1 cellular context compared by ENCODE assay signal in the genomic region with DNA sequence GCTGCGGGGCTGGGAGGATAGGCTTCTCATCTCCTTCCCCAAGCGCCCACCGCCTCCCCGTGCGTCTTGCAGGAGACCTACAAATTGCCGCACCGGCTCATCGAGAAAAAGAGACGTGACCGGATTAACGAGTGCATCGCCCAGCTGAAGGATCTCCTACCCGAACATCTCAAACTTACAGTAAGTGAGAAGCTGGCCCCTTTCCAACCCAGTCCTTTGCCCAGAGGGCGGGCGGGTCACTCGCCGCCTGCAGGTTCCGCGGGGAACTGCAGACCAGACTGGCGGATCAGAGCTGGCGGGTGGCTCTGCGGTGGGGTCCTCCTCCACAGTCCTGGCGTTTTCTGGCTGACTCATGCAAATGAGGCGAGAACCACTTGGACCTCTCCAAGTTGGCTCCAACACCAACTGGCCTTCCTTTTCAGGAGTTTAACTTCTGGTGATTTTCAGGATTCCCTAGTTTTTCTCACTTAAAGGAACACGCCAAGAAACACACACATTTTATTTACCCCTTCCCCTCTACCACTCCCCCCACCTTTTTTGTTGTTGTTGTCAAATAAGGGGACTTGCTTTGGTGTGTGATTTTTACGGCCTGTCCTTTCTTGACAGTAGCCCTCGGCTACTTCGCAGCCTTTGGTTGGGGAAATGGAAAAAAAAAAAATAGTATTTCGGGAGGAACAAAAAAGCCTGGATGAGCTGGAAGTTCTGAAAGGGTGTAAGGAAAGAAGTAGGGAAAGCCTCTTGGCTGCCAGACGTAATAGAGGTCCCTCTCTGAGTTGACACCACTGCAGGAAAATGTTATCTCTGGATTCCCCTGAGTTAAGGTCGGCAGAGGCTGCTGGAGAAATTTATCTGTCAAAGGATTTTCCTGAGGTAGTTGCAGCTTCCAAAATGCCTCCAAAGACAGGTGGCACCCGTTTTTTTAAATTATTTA.
A peak's percentile ranks its signal among the peaks of the same experiment; 100 is the strongest.
TF ChIP-seq lines count a peak whose summit lies in the region.

No MANE protein-coding gene starts in this region.

TF ChIP-seq in HEK293, 187 proteins besides CTCF, POLR2A, EP300 and RAD21 (continued from another document and continues in another):
- TF ChIP-seq, protein P1, sequence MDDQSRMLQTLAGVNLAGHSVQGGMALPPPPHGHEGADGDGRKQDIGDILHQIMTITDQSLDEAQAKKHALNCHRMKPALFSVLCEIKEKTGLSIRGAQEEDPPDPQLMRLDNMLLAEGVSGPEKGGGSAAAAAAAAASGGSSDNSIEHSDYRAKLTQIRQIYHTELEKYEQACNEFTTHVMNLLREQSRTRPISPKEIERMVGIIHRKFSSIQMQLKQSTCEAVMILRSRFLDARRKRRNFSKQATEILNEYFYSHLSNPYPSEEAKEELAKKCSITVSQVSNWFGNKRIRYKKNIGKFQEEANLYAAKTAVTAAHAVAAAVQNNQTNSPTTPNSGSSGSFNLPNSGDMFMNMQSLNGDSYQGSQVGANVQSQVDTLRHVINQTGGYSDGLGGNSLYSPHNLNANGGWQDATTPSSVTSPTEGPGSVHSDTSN (CRISPR knock-in tag; IDR thresholded peaks at IDR 0.05), result 0 out of 2 replicates have a peak, but pooled peaks have one; percentile 34
- TF ChIP-seq, protein P2, sequence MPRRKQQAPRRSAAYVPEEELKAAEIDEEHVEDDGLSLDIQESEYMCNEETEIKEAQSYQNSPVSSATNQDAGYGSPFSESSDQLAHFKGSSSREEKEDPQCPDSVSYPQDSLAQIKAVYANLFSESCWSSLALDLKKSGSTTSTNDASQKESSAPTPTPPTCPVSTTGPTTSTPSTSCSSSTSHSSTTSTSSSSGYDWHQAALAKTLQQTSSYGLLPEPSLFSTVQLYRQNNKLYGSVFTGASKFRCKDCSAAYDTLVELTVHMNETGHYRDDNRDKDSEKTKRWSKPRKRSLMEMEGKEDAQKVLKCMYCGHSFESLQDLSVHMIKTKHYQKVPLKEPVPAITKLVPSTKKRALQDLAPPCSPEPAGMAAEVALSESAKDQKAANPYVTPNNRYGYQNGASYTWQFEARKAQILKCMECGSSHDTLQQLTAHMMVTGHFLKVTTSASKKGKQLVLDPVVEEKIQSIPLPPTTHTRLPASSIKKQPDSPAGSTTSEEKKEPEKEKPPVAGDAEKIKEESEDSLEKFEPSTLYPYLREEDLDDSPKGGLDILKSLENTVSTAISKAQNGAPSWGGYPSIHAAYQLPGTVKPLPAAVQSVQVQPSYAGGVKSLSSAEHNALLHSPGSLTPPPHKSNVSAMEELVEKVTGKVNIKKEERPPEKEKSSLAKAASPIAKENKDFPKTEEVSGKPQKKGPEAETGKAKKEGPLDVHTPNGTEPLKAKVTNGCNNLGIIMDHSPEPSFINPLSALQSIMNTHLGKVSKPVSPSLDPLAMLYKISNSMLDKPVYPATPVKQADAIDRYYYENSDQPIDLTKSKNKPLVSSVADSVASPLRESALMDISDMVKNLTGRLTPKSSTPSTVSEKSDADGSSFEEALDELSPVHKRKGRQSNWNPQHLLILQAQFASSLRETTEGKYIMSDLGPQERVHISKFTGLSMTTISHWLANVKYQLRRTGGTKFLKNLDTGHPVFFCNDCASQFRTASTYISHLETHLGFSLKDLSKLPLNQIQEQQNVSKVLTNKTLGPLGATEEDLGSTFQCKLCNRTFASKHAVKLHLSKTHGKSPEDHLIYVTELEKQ (tag by site-specific recombination; IDR thresholded peaks at IDR 0.05; ENCODE audit: borderline replicate concordance), result peak; percentile 23; the same call in 1 of the 2 replicates
- TF ChIP-seq ZSCAN4 (tag by site-specific recombination; IDR thresholded peaks at IDR 0.05), result peak; percentile 28
- peak; percentile 77; the same call in 1 of the 2 replicates for TF ChIP-seq TRIM28 (IDR thresholded peaks at IDR 0.05; ENCODE audit: borderline replicate concordance, low read length)
- TF ChIP-seq ZFHX2 (tag by site-specific recombination; conservative IDR thresholded peaks at IDR 0.05), result peak; percentile 45; the same call in 1 of the 2 replicates
- TF ChIP-seq KLF17 (tag by site-specific recombination; IDR thresholded peaks at IDR 0.05), result 0 out of 2 replicates have a peak, but pooled peaks have one; percentile 39
- 0 out of 2 replicates have a peak, but pooled peaks have one; percentile 24 for TF ChIP-seq ZSCAN23 (tag by site-specific recombination; IDR thresholded peaks at IDR 0.05)
- no peak for TF ChIP-seq ZNF37A (tag by site-specific recombination; IDR thresholded peaks at IDR 0.05)
- peak; percentile 50 for TF ChIP-seq SP3 (tag by site-specific recombination; IDR thresholded peaks at IDR 0.05)
- TF ChIP-seq ZBTB21 (tag by site-specific recombination; IDR thresholded peaks at IDR 0.05), result peak; percentile 11; the same call in 1 of the 2 replicates
- TF ChIP-seq ZFP69B (tag by site-specific recombination; IDR thresholded peaks at IDR 0.05), result peak; percentile 92
- peak; percentile 48; the same call in 1 of the 2 replicates for TF ChIP-seq KLF16 (tag by site-specific recombination; IDR thresholded peaks at IDR 0.05)
- TF ChIP-seq ZNF692 (tag by site-specific recombination; IDR thresholded peaks at IDR 0.05), result peak; percentile 96
- TF ChIP-seq ZNF580 (tag by site-specific recombination; IDR thresholded peaks at IDR 0.05), result peak; percentile 24
- TF ChIP-seq, protein P3, sequence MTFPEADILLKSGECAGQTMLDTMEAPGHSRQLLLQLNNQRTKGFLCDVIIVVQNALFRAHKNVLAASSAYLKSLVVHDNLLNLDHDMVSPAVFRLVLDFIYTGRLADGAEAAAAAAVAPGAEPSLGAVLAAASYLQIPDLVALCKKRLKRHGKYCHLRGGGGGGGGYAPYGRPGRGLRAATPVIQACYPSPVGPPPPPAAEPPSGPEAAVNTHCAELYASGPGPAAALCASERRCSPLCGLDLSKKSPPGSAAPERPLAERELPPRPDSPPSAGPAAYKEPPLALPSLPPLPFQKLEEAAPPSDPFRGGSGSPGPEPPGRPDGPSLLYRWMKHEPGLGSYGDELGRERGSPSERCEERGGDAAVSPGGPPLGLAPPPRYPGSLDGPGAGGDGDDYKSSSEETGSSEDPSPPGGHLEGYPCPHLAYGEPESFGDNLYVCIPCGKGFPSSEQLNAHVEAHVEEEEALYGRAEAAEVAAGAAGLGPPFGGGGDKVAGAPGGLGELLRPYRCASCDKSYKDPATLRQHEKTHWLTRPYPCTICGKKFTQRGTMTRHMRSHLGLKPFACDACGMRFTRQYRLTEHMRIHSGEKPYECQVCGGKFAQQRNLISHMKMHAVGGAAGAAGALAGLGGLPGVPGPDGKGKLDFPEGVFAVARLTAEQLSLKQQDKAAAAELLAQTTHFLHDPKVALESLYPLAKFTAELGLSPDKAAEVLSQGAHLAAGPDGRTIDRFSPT (tag by site-specific recombination; IDR thresholded peaks at IDR 0.05), result peak; percentile 87
- no peak for TF ChIP-seq ZNF510 (tag by site-specific recombination; IDR thresholded peaks at IDR 0.05; ENCODE audit: insufficient replicate concordance)
- TF ChIP-seq GLIS1 (tag by site-specific recombination; IDR thresholded peaks at IDR 0.05), result peak; percentile 70
- TF ChIP-seq HOXA7 (CRISPR knock-in tag; IDR thresholded peaks at IDR 0.05; ENCODE audit: borderline replicate concordance), result no peak
- peak; percentile 68 for TF ChIP-seq ZNF629 (tag by site-specific recombination; IDR thresholded peaks at IDR 0.05)
- no peak for TF ChIP-seq ZNF610 (tag by site-specific recombination; IDR thresholded peaks at IDR 0.05; ENCODE audit: borderline replicate concordance)
- no peak for TF ChIP-seq ZNF785 (tag by site-specific recombination; IDR thresholded peaks at IDR 0.05)
- 0 out of 2 replicates have a peak, but pooled peaks have one; percentile 50 for TF ChIP-seq REPIN1 (tag by site-specific recombination; IDR thresholded peaks at IDR 0.05; ENCODE audit: low read depth)
- TF ChIP-seq, protein P4, sequence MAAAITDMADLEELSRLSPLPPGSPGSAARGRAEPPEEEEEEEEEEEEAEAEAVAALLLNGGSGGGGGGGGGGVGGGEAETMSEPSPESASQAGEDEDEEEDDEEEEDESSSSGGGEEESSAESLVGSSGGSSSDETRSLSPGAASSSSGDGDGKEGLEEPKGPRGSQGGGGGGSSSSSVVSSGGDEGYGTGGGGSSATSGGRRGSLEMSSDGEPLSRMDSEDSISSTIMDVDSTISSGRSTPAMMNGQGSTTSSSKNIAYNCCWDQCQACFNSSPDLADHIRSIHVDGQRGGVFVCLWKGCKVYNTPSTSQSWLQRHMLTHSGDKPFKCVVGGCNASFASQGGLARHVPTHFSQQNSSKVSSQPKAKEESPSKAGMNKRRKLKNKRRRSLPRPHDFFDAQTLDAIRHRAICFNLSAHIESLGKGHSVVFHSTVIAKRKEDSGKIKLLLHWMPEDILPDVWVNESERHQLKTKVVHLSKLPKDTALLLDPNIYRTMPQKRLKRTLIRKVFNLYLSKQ (tag by site-specific recombination; IDR thresholded peaks at IDR 0.05; ENCODE audit: borderline replicate concordance), result no peak
- TF ChIP-seq, protein P5, sequence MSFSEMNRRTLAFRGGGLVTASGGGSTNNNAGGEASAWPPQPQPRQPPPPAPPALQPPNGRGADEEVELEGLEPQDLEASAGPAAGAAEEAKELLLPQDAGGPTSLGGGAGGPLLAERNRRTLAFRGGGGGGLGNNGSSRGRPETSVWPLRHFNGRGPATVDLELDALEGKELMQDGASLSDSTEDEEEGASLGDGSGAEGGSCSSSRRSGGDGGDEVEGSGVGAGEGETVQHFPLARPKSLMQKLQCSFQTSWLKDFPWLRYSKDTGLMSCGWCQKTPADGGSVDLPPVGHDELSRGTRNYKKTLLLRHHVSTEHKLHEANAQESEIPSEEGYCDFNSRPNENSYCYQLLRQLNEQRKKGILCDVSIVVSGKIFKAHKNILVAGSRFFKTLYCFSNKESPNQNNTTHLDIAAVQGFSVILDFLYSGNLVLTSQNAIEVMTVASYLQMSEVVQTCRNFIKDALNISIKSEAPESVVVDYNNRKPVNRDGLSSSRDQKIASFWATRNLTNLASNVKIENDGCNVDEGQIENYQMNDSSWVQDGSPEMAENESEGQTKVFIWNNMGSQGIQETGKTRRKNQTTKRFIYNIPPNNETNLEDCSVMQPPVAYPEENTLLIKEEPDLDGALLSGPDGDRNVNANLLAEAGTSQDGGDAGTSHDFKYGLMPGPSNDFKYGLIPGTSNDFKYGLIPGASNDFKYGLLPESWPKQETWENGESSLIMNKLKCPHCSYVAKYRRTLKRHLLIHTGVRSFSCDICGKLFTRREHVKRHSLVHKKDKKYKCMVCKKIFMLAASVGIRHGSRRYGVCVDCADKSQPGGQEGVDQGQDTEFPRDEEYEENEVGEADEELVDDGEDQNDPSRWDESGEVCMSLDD (tag by site-specific recombination; IDR thresholded peaks at IDR 0.05), result no peak
- TF ChIP-seq WT1 (tag by site-specific recombination; IDR thresholded peaks at IDR 0.05), result peak; percentile 73
- TF ChIP-seq KLF1 (tag by site-specific recombination; IDR thresholded peaks at IDR 0.05), result peak; percentile 71
- TF ChIP-seq ZNF2 (tag by site-specific recombination; IDR thresholded peaks at IDR 0.05), result no peak
- no peak for TF ChIP-seq ZNF146 (tag by site-specific recombination; IDR thresholded peaks at IDR 0.05)
- peak; percentile 49 for TF ChIP-seq SP2 (tag by site-specific recombination; IDR thresholded peaks at IDR 0.05)
- TF ChIP-seq ZNF777 (tag by site-specific recombination; IDR thresholded peaks at IDR 0.05; ENCODE audit: borderline replicate concordance), result no peak
- no peak for TF ChIP-seq ZNF202 (tag by site-specific recombination; IDR thresholded peaks at IDR 0.05; ENCODE audit: borderline replicate concordance)
- no peak for TF ChIP-seq ATF2 (tag by site-specific recombination; IDR thresholded peaks at IDR 0.05; ENCODE audit: low read depth)
- TF ChIP-seq ZNF776 (tag by site-specific recombination; IDR thresholded peaks at IDR 0.05; ENCODE audit: borderline replicate concordance), result no peak
- peak; percentile 96 for TF ChIP-seq ZNF660 (tag by site-specific recombination; IDR thresholded peaks at IDR 0.05)
- TF ChIP-seq ZSCAN30 (tag by site-specific recombination; IDR thresholded peaks at IDR 0.05), result peak; percentile 84
- TF ChIP-seq OSR2 (tag by site-specific recombination; IDR thresholded peaks at IDR 0.05), result peak; percentile 17; the same call in 1 of the 2 replicates
- peak; percentile 80; the same call in 1 of the 2 replicates for TF ChIP-seq ZNF561 (tag by site-specific recombination; IDR thresholded peaks at IDR 0.05; ENCODE audit: borderline replicate concordance)
- TF ChIP-seq BCL11B (tag by site-specific recombination; IDR thresholded peaks at IDR 0.05; ENCODE audit: low read depth), result 0 out of 2 replicates have a peak, but pooled peaks have one; percentile 78
- no peak for TF ChIP-seq ZNF223 (tag by site-specific recombination; IDR thresholded peaks at IDR 0.05)
